Comparison of ENCODE assay signal across 29 cellular contexts in the genomic region with DNA sequence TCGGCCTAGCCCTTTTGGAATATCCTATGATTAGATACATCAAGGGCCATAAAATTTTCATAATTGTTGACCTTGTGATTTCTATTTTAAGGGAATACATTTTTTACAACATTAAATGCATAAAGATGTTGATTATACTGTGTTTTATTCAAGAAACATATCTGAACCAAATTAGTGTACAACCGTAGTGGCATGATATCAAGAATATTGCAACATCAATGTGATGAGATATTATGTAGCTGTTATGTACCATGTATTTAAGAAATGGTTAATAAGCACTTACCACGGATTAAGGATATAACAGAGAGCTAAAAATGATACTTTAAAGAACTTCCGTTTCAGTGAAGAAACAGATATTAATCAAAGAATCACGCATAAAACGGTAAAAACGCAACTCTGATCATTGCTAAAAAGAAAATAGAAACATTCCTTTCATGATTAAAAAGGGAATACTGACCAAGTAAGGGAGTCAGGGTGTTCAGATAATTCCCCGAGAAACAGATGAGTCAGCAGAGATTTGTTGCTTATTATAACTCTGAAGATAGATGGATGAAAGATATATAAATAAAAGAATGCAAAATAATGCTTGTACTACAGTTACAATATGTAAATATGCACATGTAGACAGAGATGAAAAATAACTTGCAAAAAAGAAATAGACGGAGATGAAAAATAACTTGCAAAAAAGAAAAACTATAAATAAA.
"Had no signal": no experiment of that assay in that cellular context is flagged by ENCODE, and none has a peak within 500 bp of the region (broad histone marks: within the 10 kb centered on the region; RNA-seq: fewer than 3 reads in every experiment).

No MANE protein-coding gene starts in this region.

- H3K27me3 Mint-ChIP-seq: stimulated activated naive CD8-positive, alpha-beta T cell treated with anti-CD3 and anti-CD28 coated beads, Interleukin-15, amount 100 ng/mL, for 72 hours had no signal

- H3K4me3 ChIP-seq: dorsolateral prefrontal cortex, gastroesophageal sphincter, heart left ventricle, hepatocyte, lower lobe of right lung, pancreas, prostate gland, right atrium auricular region, sigmoid colon, skin epidermis, thyroid gland, vagina had no signal

- H3K27me3 ChIP-seq: gastroesophageal sphincter, heart left ventricle, hepatocyte, neutrophil, pancreas, right atrium auricular region, sigmoid colon, thyroid gland, vagina had no signal

- ATAC-seq: esophagus mucosa; gastroesophageal sphincter; heart left ventricle; left ventricle myocardium superior; lower lobe of right lung; natural killer cell; pancreas; stimulated activated naive CD8-positive, alpha-beta T cell treated with anti-CD3 and anti-CD28 coated beads, Interleukin-15, amount 100 ng/mL, for 72 hours had no signal

- H3K36me3 Mint-ChIP-seq: natural killer cell had no signal

- H3K9me3 Mint-ChIP-seq: natural killer cell; stimulated activated naive CD8-positive, alpha-beta T cell treated with anti-CD3 and anti-CD28 coated beads, Interleukin-15, amount 100 ng/mL, for 72 hours had no signal

- FAIRE-seq: islet of Langerhans had no signal

- H3K36me3 ChIP-seq: gastroesophageal sphincter, heart left ventricle, lower lobe of right lung, neutrophil, pancreas, prostate gland, right atrium auricular region, sigmoid colon, thyroid gland, vagina had no signal

- H3K27ac ChIP-seq: dorsolateral prefrontal cortex, epithelial cell of prostate, gastroesophageal sphincter, heart left ventricle, hepatocyte, lower lobe of right lung, neutrophil, pancreas, prostate gland, right atrium auricular region, sigmoid colon, skin epidermis, thyroid gland, vagina had no signal

- DNase-seq: dorsolateral prefrontal cortex; effector CD4-positive, alpha-beta T cell; foreskin fibroblast; heart left ventricle; kidney glomerular epithelial cell; left ventricle myocardium superior; lower lobe of right lung; natural killer cell; pancreas; sigmoid colon; stimulated activated CD4-positive, alpha-beta T cell treated with anti-CD3 and anti-CD28 coated beads, Interleukin-12 subunit alpha, Interleukin-12 subunit beta, amount 100 ng/mL, for 4 hours; stimulated activated CD4-positive, alpha-beta T cell treated with anti-CD3 and anti-CD28 coated beads, Interleukin-1b, Interleukin-23, amount 100 ng/mL, for 48 hours; stimulated activated CD4-positive, alpha-beta T cell treated with anti-CD3 and anti-CD28 coated beads, Interleukin-4, amount 100 ng/mL, for 1 hour; stimulated activated CD8-positive, alpha-beta memory T cell treated with anti-CD3 and anti-CD28 coated beads, Interleukin-4, amount 100 ng/mL, for 48 hours; stimulated activated naive CD4-positive, alpha-beta T cell; stimulated activated naive CD8-positive, alpha-beta T cell treated with anti-CD3 and anti-CD28 coated beads, Interleukin-15, amount 100 ng/mL, for 72 hours; thyroid gland; trophoblast cell had no signal

- H3K4me1 Mint-ChIP-seq: neural crest cell; stimulated activated naive CD8-positive, alpha-beta T cell treated with anti-CD3 and anti-CD28 coated beads, Interleukin-15, amount 100 ng/mL, for 72 hours had no signal

- H3K9me3 ChIP-seq: gastroesophageal sphincter, heart left ventricle, lower lobe of right lung, neutrophil, pancreas, prostate gland, right atrium auricular region, sigmoid colon, thyroid gland, vagina had no signal

- H3K4me2 ChIP-seq: hepatocyte had no signal

- H3K4me1 ChIP-seq: gastroesophageal sphincter, heart left ventricle, lower lobe of right lung, pancreas, prostate gland, right atrium auricular region, sigmoid colon, thyroid gland had no signal

- H2AFZ ChIP-seq: hepatocyte had no signal

- H3K4me3 Mint-ChIP-seq: natural killer cell; neural crest cell; stimulated activated naive CD8-positive, alpha-beta T cell treated with anti-CD3 and anti-CD28 coated beads, Interleukin-15, amount 100 ng/mL, for 72 hours had no signal

- H3K79me2 ChIP-seq: hepatocyte had no signal

- H3K27ac Mint-ChIP-seq: natural killer cell; stimulated activated naive CD8-positive, alpha-beta T cell treated with anti-CD3 and anti-CD28 coated beads, Interleukin-15, amount 100 ng/mL, for 72 hours had no signal
